ENCODE assay signal across 8 cellular contexts in the genomic region with DNA sequence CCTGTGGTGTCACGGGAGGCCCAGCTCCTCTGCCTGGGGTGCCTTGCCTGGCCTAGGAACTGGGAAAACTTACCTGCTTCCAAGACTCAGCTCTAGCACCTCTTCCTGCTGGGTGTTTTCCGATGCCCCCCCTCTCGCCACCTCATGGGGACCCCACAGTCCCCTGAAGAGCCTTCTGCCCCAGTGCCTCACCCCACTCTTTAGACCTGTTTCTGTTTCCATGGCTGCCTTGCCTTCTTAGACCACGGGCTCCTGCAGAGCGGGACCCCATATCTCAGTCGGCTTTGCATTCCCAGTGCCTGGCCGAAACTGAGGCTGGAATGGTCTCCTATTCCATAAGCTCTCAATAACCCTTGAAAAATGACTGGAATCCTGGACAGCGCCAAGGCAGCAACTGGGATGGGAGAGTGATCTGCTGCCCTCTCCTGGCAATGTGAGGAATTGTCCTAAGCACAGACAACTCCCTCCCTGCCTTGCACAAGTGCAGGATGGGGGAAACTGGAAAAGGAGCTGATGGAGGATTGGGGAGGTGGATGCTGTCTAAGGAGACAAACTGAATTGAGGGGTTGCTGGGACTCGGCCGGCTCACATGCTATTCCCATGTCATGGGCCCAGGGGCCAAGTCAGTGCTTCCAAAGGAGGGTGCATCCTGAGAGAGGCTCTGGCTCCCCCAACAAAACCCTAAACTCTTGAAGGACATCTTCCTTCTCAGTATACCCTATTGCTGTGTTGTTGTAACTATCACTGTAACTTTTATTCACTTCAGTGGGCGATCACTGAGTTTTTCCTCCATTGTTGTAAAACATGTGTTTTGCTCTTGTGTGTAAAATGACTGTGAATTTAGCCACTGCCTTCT. TPM values are rescaled to one million over a fixed set of nuclear protein-coding genes. Genes with fewer than 3 reads are reported as not detected.
A peak's percentile ranks its signal among the peaks of the same experiment; 100 is the strongest.
DNase-seq lines count a peak whose midpoint lies in the region; ATAC-seq and TF ChIP-seq lines count a peak whose summit lies in the region.

No MANE protein-coding gene starts in this region.

- no peak overlapping the region for H3K4me3 Mint-ChIP-seq in T-helper 2 cell treated with Interferon-gamma antibody and Interleukin-4, amounts not matched to agents 5 μg/mL and 100 μg/mL, for 36 hours
- no peak overlapping the region for H3K4me3 Mint-ChIP-seq in MCF 10A (ENCODE audit: unreplicated experiment)

- H3K9me3 ChIP-seq in smooth muscle cell (replicated peaks; ENCODE audit: low read depth): no peaks in the 10 kb centered on the region

- H3K4me1 ChIP-seq in smooth muscle cell (ENCODE audit: low read depth): no peaks in the 10 kb centered on the region

- H3K9ac ChIP-seq in smooth muscle cell (ENCODE audit: low read depth): no peak overlapping the region

- TF ChIP-seq POLR2A in GM18505 (IDR thresholded peaks at IDR 0.05; ENCODE audit: borderline replicate concordance, extremely low read depth, insufficient read depth, insufficient read length): no peak

- no peaks in the 10 kb centered on the region for H3K36me3 Mint-ChIP-seq in T-helper 2 cell treated with Interferon-gamma antibody and Interleukin-4, amounts not matched to agents 5 μg/mL and 100 μg/mL, for 36 hours (ENCODE audit: low read depth)
- H3K36me3 Mint-ChIP-seq in MCF 10A (ENCODE audit: insufficient read depth, unreplicated experiment): peaks cover 37% of the 10 kb centered on the region

- BruUV-seq in MCF 10A (replicated peaks; lab: Mats Ljungman, UMichigan): no TSS peak

- no peak overlapping the region for H3K27ac ChIP-seq in smooth muscle cell (ENCODE audit: low read depth)

- no peaks in the 10 kb centered on the region for H3F3A ChIP-seq in smooth muscle cell (ENCODE audit: low read depth)

- no peak overlapping the region for H3K4me3 ChIP-seq in smooth muscle cell

- H3K9me3 Mint-ChIP-seq in T-helper 2 cell treated with Interferon-gamma antibody and Interleukin-4, amounts not matched to agents 5 μg/mL and 100 μg/mL, for 36 hours: no peaks in the 10 kb centered on the region
- H3K9me3 Mint-ChIP-seq in MCF 10A (ENCODE audit: unreplicated experiment): no peaks in the 10 kb centered on the region

- intact Hi-C loops in MCF 10A (cut with micrococcal nuclease): loop anchor here (1.0 to 10.0 kb wide), 3 partner anchors 126 to 283 kb away; no protein-coding TSS in a partner anchor

- H3K27ac Mint-ChIP-seq in T-helper 2 cell treated with Interferon-gamma antibody and Interleukin-4, amounts not matched to agents 5 μg/mL and 100 μg/mL, for 36 hours: no peak overlapping the region
- H3K27ac Mint-ChIP-seq in MCF 10A (ENCODE audit: low read depth, unreplicated experiment): peak overlapping the region; percentile 24

- POLR2A ChIA-PET in MCF 10A (lab: Yijun Ruan, JAX): interaction anchor here (0.6 to 1.8 kb wide), 4 partner anchors 78 to 443 kb away, joined by 3 to 8 read pairs (median 4); no protein-coding TSS in a partner anchor

- no peak for ATAC-seq in GM18505 (IDR thresholded peaks at IDR 0.05; ENCODE audit: unreplicated experiment)

- no peaks in the 10 kb centered on the region for H3K79me2 ChIP-seq in smooth muscle cell (ENCODE audit: low read depth)

- no peaks in the 10 kb centered on the region for H3K27me3 ChIP-seq in smooth muscle cell (ENCODE audit: low read depth)

- no peak overlapping the region for H2AFZ ChIP-seq in smooth muscle cell (ENCODE audit: low read depth)

- TF ChIP-seq CTCF in MCF 10A (IDR thresholded peaks at IDR 0.05; ENCODE audit: unreplicated experiment) (peak; percentile 88), smooth muscle cell (IDR thresholded peaks at IDR 0.05; ENCODE audit: borderline replicate concordance, insufficient read depth, poor library complexity, severe bottlenecking) (peak; percentile 90)

- WGBS in smooth muscle cell (ENCODE audit: low lambda C conversion rate): 31% methylated on average over 11 of the region's 11 CpGs

- H3K4me1 Mint-ChIP-seq in T-helper 2 cell treated with Interferon-gamma antibody and Interleukin-4, amounts not matched to agents 5 μg/mL and 100 μg/mL, for 36 hours (ENCODE audit: low read depth): peaks cover 4% of the 10 kb centered on the region
- H3K4me1 Mint-ChIP-seq in MCF 10A (ENCODE audit: insufficient read depth, unreplicated experiment): peaks cover 5% of the 10 kb centered on the region

- no peak overlapping the region for H3K4me2 ChIP-seq in smooth muscle cell

- DNase-seq in SKM-1 treated with dmso at 0.1 percent for 144 hours (lab: John Stamatoyannopoulos, UW; ENCODE audit: unreplicated experiment): peak; percentile 15
- no peak for DNase-seq in SKM-1 (lab: John Stamatoyannopoulos, UW; ENCODE audit: unreplicated experiment)
- peak; percentile 57 for DNase-seq in NAMALWA (ENCODE audit: low spot score)
- peak; percentile 15 for DNase-seq in T-helper 2 cell treated with Interferon-gamma antibody and Interleukin-4, amounts not matched to agents 5 μg/mL and 100 μg/mL, for 36 hours (ENCODE audit: low spot score)
- DNase-seq in MCF 10A (ENCODE audit: unreplicated experiment): peak; percentile 79
- peak; percentile 85 for DNase-seq in iPS-NIHi7 (ENCODE audit: extremely low spot score)
- peak; percentile 5 for DNase-seq in smooth muscle cell (lab: John Stamatoyannopoulos, UW; ENCODE audit: unreplicated experiment)

- H4K20me1 ChIP-seq in smooth muscle cell (ENCODE audit: low read depth): no peaks in the 10 kb centered on the region

- no peaks in the 10 kb centered on the region for H3K36me3 ChIP-seq in smooth muscle cell (ENCODE audit: low read depth)

- CTCF ChIA-PET in MCF 10A (lab: Yijun Ruan, JAX): interaction anchor here (0.5 to 3.2 kb wide), 40 partner anchors 9 to 497 kb away, joined by 3 to 107 read pairs (median 5); no protein-coding TSS in a partner anchor

- H3K27me3 Mint-ChIP-seq in T-helper 2 cell treated with Interferon-gamma antibody and Interleukin-4, amounts not matched to agents 5 μg/mL and 100 μg/mL, for 36 hours (ENCODE audit: low read depth): no peaks in the 10 kb centered on the region
- H3K27me3 Mint-ChIP-seq in MCF 10A (ENCODE audit: insufficient read depth, unreplicated experiment): no peaks in the 10 kb centered on the region

RNA-seq across cellular contexts. Expression of a gene that starts 26.6 kb away (rescaled TPM):
- total RNA-seq in MCF 10A (2022): 11.5 and 11.9 TPM in 2 replicates
- total RNA-seq in smooth muscle cell: 3.4 and 6.4 TPM in 2 replicates
- 7.5 and 8.5 TPM in 2 replicates for polyA plus RNA-seq in smooth muscle cell

RNA-seq across cellular contexts. Expression of a gene that starts 50.2 kb away (rescaled TPM):
- total RNA-seq in MCF 10A (2022) (not detected in 2 replicates), smooth muscle cell (not detected in 2 replicates)
- polyA plus RNA-seq in smooth muscle cell: not detected in 2 replicates
